In genomic region chr17:8504460-8505207, GRCh38 we compare ENCODE assay signal across 20 cellular contexts.
"Had no signal": no experiment of that assay in that cellular context is flagged by ENCODE, and none has a peak within 500 bp of the region (broad histone marks: within the 10 kb centered on the region; RNA-seq: fewer than 3 reads in every experiment).

No MANE protein-coding gene starts in this region.

- H3K4me3 Mint-ChIP-seq: activated naive CD4-positive, alpha-beta T cell treated with anti-CD3 and anti-CD28 coated beads for 36 hours; activated naive CD8-positive, alpha-beta T cell treated with anti-CD3 and anti-CD28 coated beads for 36 hours; activated T-helper 1 cell treated with anti-CD3 and anti-CD28 coated beads, Interleukin-12 subunit alpha, Interleukin-12 subunit beta, Interleukin-2, Interleukin-4 antibody, amounts not matched to agents 30 ng/mL and 10 ng/mL and 1 ng/mL, durations not matched to agents 14 hours and 24 hours and 36 hours; dendritic cell treated with granulocyte-macrophage colony-stimulating factor and Interleukin-4, amounts not matched to agents 40 ng/mL and 50 ng/mL, for 4 days; naive B cell had no signal

- H3K4me3 ChIP-seq: adrenal gland, esophagus squamous epithelium, left ventricle myocardium inferior, lung, spleen had no signal

- H3K9me3 Mint-ChIP-seq: activated naive CD4-positive, alpha-beta T cell treated with anti-CD3 and anti-CD28 coated beads for 36 hours; activated naive CD8-positive, alpha-beta T cell treated with anti-CD3 and anti-CD28 coated beads for 36 hours; activated T-helper 1 cell treated with anti-CD3 and anti-CD28 coated beads, Interleukin-12 subunit alpha, Interleukin-12 subunit beta, Interleukin-2, Interleukin-4 antibody, amounts not matched to agents 30 ng/mL and 10 ng/mL and 1 ng/mL, durations not matched to agents 14 hours and 24 hours and 36 hours; dendritic cell treated with granulocyte-macrophage colony-stimulating factor and Interleukin-4, amounts not matched to agents 40 ng/mL and 50 ng/mL, for 4 days; naive B cell had no signal

- H3K9me3 ChIP-seq: adrenal gland, esophagus squamous epithelium, left ventricle myocardium inferior, spleen had no signal

- H3K27ac Mint-ChIP-seq: activated naive CD4-positive, alpha-beta T cell treated with anti-CD3 and anti-CD28 coated beads for 36 hours; activated naive CD8-positive, alpha-beta T cell treated with anti-CD3 and anti-CD28 coated beads for 36 hours; activated T-helper 1 cell treated with anti-CD3 and anti-CD28 coated beads, Interleukin-12 subunit alpha, Interleukin-12 subunit beta, Interleukin-2, Interleukin-4 antibody, amounts not matched to agents 30 ng/mL and 10 ng/mL and 1 ng/mL, durations not matched to agents 14 hours and 24 hours and 36 hours; dendritic cell treated with granulocyte-macrophage colony-stimulating factor and Interleukin-4, amounts not matched to agents 40 ng/mL and 50 ng/mL, for 4 days had no signal

- H3K27me3 ChIP-seq: adrenal gland, esophagus squamous epithelium, spleen had no signal

- H3K4me1 Mint-ChIP-seq: activated naive CD8-positive, alpha-beta T cell treated with anti-CD3 and anti-CD28 coated beads for 36 hours; naive B cell had no signal

- H3K27ac ChIP-seq: adrenal gland, epithelial cell of prostate, esophagus squamous epithelium, spleen had no signal

- H3K4me1 ChIP-seq: esophagus squamous epithelium, spleen had no signal

- DNase-seq: activated CD4-positive, alpha-beta T cell treated with anti-CD3 and anti-CD28 coated beads for 4 hours; activated CD4-positive, alpha-beta T cell treated with anti-CD3 and anti-CD28 coated beads, Interleukin-2, amount 50 U/mL, for 48 hours; activated CD4-positive, CD25-positive, alpha-beta regulatory T cell; activated CD8-positive, alpha-beta memory T cell treated with anti-CD3 and anti-CD28 coated beads for 24 hours; activated effector memory CD4-positive, alpha-beta T cell treated with anti-CD3 and anti-CD28 coated beads, Interleukin-2, amount 50 U/mL, for 16 hours; activated naive CD4-positive, alpha-beta T cell treated with anti-CD3 and anti-CD28 coated beads for 36 hours; activated naive CD8-positive, alpha-beta T cell treated with anti-CD3 and anti-CD28 coated beads for 36 hours; activated T-cell treated with anti-CD3 and anti-CD28 coated beads, Interleukin-2, amount 50 U/mL, for 1 hour; esophagus squamous epithelium; foreskin melanocyte; left ventricle myocardium inferior; naive B cell; spleen; stimulated activated naive CD4-positive, alpha-beta T cell; trophoblast cell had no signal

- H3K27me3 Mint-ChIP-seq: activated naive CD8-positive, alpha-beta T cell treated with anti-CD3 and anti-CD28 coated beads for 36 hours; naive B cell had no signal
